ENCODE assay signal across 1 cellular context in the genomic region with DNA sequence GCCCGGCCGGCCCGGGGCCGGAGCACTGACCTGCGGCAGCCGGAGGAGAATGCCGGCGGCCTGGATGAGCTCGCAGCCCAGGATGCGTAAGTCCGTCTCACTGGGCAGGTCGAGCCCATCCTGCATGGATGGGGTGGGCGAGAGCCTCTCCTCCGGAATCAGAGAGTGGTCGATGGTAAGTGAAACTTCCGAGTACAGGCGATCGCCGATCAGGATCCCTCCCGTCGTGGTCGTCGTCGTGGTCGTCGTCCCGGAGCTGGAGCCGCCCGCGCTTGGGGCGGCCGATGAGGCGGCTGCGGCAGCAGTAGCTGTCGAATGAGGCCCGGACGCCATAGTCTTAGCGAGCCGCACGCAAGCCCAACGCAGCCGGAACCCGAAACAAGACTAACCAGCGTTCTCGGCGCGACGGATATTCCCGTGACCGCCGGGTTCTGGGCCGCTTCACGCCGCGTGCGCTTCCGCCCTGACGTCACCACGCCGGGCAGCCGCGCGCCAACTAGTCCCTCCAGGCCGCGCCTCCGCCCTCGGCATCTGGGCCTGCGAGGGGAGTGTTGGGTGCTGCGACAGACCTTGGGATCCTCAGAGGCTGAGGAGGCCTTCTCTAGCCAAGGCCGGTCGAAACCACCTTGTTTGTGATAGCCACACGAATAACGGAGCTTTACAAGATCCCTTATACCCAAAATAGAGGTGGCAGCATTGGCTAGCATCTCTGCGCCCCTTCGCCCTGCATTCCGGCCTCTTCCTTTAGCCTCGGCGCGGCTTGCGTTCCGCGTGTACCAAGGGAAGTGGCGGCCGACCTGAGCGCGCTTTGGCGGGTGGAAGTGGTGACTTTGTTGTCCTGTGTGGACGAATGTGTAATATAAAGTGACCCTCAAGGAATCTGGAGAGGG.
TF ChIP-seq lines count a peak whose summit lies in the region.

A gene (minus strand): TSS at position 386 of the 890 bp plus-strand sequence. CDS start 53 bp downstream, at position 333.

TF ChIP-seq in K562, 482 proteins besides CTCF, POLR2A, EP300 and RAD21 (continued from another document):
- TF ChIP-seq, protein P1, sequence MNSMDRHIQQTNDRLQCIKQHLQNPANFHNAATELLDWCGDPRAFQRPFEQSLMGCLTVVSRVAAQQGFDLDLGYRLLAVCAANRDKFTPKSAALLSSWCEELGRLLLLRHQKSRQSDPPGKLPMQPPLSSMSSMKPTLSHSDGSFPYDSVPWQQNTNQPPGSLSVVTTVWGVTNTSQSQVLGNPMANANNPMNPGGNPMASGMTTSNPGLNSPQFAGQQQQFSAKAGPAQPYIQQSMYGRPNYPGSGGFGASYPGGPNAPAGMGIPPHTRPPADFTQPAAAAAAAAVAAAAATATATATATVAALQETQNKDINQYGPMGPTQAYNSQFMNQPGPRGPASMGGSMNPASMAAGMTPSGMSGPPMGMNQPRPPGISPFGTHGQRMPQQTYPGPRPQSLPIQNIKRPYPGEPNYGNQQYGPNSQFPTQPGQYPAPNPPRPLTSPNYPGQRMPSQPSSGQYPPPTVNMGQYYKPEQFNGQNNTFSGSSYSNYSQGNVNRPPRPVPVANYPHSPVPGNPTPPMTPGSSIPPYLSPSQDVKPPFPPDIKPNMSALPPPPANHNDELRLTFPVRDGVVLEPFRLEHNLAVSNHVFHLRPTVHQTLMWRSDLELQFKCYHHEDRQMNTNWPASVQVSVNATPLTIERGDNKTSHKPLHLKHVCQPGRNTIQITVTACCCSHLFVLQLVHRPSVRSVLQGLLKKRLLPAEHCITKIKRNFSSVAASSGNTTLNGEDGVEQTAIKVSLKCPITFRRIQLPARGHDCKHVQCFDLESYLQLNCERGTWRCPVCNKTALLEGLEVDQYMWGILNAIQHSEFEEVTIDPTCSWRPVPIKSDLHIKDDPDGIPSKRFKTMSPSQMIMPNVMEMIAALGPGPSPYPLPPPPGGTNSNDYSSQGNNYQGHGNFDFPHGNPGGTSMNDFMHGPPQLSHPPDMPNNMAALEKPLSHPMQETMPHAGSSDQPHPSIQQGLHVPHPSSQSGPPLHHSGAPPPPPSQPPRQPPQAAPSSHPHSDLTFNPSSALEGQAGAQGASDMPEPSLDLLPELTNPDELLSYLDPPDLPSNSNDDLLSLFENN (IDR thresholded peaks at IDR 0.05; ENCODE audit: low read depth in 2 of 2, low read length in 2 of 2): peak in 1 of 2 experiments; percentile 84; a peak in 2 of 4 replicates
- peak; percentile 92 for TF ChIP-seq ZNF224 (CRISPR knock-in tag; IDR thresholded peaks at IDR 0.05)
- TF ChIP-seq HMGN3 (IDR thresholded peaks at IDR 0.05; ENCODE audit: borderline replicate concordance, extremely low read depth, insufficient read length, low read depth, low read length): peak; percentile 93
- TF ChIP-seq, protein P2, sequence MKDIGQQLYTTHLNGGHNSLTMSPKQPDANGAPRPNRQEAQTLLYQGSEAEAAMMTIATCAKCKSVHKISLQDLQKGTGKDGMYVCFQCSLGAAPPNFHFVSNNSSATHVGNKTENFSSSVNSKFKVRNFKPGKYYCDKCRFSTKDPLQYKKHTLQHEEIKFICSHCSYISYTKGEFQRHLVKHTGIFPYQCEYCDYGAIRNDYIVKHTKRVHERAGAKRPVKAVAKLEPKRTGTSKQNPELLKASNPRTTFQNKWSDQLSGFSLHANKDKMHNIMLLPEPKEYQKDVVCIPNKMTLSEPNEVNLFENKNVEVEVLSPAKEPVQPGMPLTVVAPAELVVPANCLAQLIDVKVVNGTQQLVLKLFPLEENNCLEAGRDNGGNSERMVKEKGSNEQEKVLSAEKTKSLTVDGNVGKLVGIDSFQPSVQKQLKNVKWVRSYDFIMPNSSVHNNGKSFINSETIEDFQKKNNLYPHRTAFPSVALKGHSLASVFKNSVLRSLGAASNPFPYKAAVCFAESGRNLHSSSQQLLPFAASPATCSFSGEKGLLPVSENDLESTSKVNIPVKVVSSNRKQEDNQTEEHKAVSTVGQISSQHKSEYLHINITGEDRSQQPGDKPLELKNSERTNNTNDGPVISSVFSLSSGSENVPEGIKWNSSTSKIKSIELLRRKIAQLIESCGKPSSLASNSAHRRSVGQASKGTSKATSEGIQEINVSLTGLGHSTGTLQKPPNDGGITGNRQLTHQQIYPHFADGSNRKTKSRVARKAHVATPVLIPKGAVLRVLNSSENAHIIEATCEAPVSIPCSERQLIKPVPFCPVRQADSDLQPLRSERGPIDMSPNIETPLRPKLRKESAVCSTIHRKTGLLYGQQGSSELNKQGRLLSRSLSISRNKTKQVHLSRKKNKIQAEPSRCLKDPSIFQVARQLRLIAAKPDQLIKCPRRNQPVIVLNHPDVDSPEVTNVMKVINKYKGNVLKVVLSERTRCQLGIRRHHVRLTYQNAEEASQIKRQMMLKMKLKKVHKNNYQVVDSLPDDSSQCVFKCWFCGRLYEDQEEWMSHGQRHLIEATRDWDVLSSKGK (CRISPR knock-in tag; IDR thresholded peaks at IDR 0.05): no peak
- TF ChIP-seq, protein P3, sequence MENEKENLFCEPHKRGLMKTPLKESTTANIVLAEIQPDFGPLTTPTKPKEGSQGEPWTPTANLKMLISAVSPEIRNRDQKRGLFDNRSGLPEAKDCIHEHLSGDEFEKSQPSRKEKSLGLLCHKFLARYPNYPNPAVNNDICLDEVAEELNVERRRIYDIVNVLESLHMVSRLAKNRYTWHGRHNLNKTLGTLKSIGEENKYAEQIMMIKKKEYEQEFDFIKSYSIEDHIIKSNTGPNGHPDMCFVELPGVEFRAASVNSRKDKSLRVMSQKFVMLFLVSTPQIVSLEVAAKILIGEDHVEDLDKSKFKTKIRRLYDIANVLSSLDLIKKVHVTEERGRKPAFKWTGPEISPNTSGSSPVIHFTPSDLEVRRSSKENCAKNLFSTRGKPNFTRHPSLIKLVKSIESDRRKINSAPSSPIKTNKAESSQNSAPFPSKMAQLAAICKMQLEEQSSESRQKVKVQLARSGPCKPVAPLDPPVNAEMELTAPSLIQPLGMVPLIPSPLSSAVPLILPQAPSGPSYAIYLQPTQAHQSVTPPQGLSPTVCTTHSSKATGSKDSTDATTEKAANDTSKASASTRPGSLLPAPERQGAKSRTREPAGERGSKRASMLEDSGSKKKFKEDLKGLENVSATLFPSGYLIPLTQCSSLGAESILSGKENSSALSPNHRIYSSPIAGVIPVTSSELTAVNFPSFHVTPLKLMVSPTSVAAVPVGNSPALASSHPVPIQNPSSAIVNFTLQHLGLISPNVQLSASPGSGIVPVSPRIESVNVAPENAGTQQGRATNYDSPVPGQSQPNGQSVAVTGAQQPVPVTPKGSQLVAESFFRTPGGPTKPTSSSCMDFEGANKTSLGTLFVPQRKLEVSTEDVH (IDR thresholded peaks at IDR 0.05; ENCODE audit: low read depth, partially characterized antibody): peak; percentile 53
- no peak for TF ChIP-seq FOXJ3 (CRISPR knock-in tag; IDR thresholded peaks at IDR 0.05)
- TF ChIP-seq NFATC3 (IDR thresholded peaks at IDR 0.05): no peak
- peak; percentile 79; the same call in 1 of the 2 replicates for TF ChIP-seq RUNX1 (IDR thresholded peaks at IDR 0.05; ENCODE audit: low read depth)
- peak; percentile 92 for TF ChIP-seq HNRNPL (IDR thresholded peaks at IDR 0.05; ENCODE audit: low read depth, low read length)
- TF ChIP-seq, protein P4, sequence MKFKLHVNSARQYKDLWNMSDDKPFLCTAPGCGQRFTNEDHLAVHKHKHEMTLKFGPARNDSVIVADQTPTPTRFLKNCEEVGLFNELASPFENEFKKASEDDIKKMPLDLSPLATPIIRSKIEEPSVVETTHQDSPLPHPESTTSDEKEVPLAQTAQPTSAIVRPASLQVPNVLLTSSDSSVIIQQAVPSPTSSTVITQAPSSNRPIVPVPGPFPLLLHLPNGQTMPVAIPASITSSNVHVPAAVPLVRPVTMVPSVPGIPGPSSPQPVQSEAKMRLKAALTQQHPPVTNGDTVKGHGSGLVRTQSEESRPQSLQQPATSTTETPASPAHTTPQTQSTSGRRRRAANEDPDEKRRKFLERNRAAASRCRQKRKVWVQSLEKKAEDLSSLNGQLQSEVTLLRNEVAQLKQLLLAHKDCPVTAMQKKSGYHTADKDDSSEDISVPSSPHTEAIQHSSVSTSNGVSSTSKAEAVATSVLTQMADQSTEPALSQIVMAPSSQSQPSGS (CRISPR knock-in tag; IDR thresholded peaks at IDR 0.05): peak; percentile 100
- TF ChIP-seq MYBL2 (IDR thresholded peaks at IDR 0.05; ENCODE audit: low read depth): 0 out of 2 replicates have a peak, but pooled peaks have one; percentile 47
- no peak for TF ChIP-seq MYBL2 (CRISPR knock-in tag; IDR thresholded peaks at IDR 0.05; ENCODE audit: borderline replicate concordance)
- TF ChIP-seq, protein P5, sequence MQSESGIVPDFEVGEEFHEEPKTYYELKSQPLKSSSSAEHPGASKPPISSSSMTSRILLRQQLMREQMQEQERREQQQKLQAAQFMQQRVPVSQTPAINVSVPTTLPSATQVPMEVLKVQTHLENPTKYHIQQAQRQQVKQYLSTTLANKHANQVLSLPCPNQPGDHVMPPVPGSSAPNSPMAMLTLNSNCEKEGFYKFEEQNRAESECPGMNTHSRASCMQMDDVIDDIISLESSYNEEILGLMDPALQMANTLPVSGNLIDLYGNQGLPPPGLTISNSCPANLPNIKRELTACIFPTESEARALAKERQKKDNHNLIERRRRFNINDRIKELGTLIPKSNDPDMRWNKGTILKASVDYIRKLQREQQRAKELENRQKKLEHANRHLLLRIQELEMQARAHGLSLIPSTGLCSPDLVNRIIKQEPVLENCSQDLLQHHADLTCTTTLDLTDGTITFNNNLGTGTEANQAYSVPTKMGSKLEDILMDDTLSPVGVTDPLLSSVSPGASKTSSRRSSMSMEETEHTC (IDR thresholded peaks at IDR 0.05): peak; percentile 99
- no peak for TF ChIP-seq KLF10 (CRISPR knock-in tag; IDR thresholded peaks at IDR 0.05)
- TF ChIP-seq ZNF165 (CRISPR knock-in tag; IDR thresholded peaks at IDR 0.05; ENCODE audit: borderline replicate concordance): 0 out of 2 replicates have a peak, but pooled peaks have one; percentile 5
- peak; percentile 88 for TF ChIP-seq RBBP5 (IDR thresholded peaks at IDR 0.05; ENCODE audit: borderline replicate concordance, insufficient read depth, low read length, poor library complexity, severe bottlenecking)
- TF ChIP-seq, protein P6, sequence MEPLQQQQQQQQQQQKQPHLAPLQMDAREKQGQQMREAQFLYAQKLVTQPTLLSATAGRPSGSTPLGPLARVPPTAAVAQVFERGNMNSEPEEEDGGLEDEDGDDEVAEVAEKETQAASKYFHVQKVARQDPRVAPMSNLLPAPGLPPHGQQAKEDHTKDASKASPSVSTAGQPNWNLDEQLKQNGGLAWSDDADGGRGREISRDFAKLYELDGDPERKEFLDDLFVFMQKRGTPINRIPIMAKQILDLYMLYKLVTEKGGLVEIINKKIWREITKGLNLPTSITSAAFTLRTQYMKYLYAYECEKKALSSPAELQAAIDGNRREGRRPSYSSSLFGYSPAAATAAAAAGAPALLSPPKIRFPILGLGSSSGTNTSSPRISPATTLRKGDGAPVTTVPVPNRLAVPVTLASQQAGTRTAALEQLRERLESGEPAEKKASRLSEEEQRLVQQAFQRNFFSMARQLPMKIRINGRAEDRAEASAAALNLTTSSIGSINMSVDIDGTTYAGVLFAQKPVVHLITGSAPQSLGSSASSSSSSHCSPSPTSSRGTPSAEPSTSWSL (CRISPR knock-in tag; IDR thresholded peaks at IDR 0.05; ENCODE audit: borderline replicate concordance): no peak
- TF ChIP-seq ATF1 (CRISPR knock-in tag; IDR thresholded peaks at IDR 0.05): peak; percentile 93
- TF ChIP-seq ATF1 (tag; IDR thresholded peaks at IDR 0.05): peak; percentile 99
- no peak for TF ChIP-seq ZNF586 (CRISPR knock-in tag; conservative IDR thresholded peaks at IDR 0.05)
